Comparison of ENCODE assay signal across 1 cellular context in genomic region chr2:75729861-75730260, GRCh38.
TF ChIP-seq lines count a peak whose summit lies in the region.

No MANE protein-coding gene starts in this region.

TF ChIP-seq in H1, 55 proteins besides CTCF, POLR2A, EP300 and RAD21 (continued from another document):
- no peak for TF ChIP-seq CHD7 (IDR thresholded peaks at IDR 0.05; ENCODE audit: insufficient replicate concordance, low read length)
- no peak for TF ChIP-seq ZNF274 (IDR thresholded peaks at IDR 0.05; ENCODE audit: borderline replicate concordance, extremely low read depth, low read length)
- no peak for TF ChIP-seq TCF12 (IDR thresholded peaks at IDR 0.05; ENCODE audit: low read depth, low read length)
- TF ChIP-seq KDM1A (IDR thresholded peaks at IDR 0.05; ENCODE audit: borderline replicate concordance, low read length): no peak
- TF ChIP-seq KDM5A (IDR thresholded peaks at IDR 0.05; ENCODE audit: low read length): no peak
- TF ChIP-seq SAP30 (IDR thresholded peaks at IDR 0.05; ENCODE audit: insufficient read depth, insufficient replicate concordance, low read length): no peak
- TF ChIP-seq RBBP5 (IDR thresholded peaks at IDR 0.05; ENCODE audit: borderline replicate concordance, low read depth, low read length): no peak
- no peak for TF ChIP-seq SP2 (IDR thresholded peaks at IDR 0.05; ENCODE audit: low read length)
